ENCODE assay signal across 8 cellular contexts in genomic region chr1:31633117-31633516, GRCh38. TPM values are rescaled to one million over a fixed set of nuclear protein-coding genes. Genes with fewer than 3 reads are reported as not detected.
DNase-seq lines count a peak whose midpoint lies in the region; ATAC-seq, FAIRE-seq and TF ChIP-seq lines count a peak whose summit lies in the region.

No MANE protein-coding gene starts in this region.

- TF ChIP-seq EP300 in HepG2 (IDR thresholded peaks at IDR 0.05; ENCODE audit: low read depth in 2 of 2, low read length in 2 of 2) (no peak), HepG2 (CRISPR knock-in tag; IDR thresholded peaks at IDR 0.05; ENCODE audit: borderline replicate concordance) (no peak)

- no peaks in the 10 kb centered on the region for H4K20me1 ChIP-seq in HepG2 (ENCODE audit: insufficient read depth, low read length)

- in situ Hi-C loops in GM13977 (cut with MboI; ENCODE audit: low pct_unique_long_range_greater_than_20kb, low sequenced_read_pairs, unreplicated experiment) = no loop called here
- in situ Hi-C loops in HepG2 (cut with HindIII; ENCODE audit: extremely low pct_ligation_motif_present, low pct_unique_long_range_greater_than_20kb) = no loop called here

- peak; percentile 72 for ATAC-seq in HepG2
- ATAC-seq in HG03196 (IDR thresholded peaks at IDR 0.05; ENCODE audit: unreplicated experiment) = no peak

- peaks cover 21% of the 10 kb centered on the region for H3K79me2 ChIP-seq in HepG2 (ENCODE audit: insufficient read depth, low read length)

- POLR2A ChIA-PET in BJ (lab: Charles Lee) (no interaction called here), HepG2 (lab: Yijun Ruan, JAX) (interaction anchor here (1.0 kb wide), 1 partner anchor 12 kb away, joined by 3 read pairs; the partner anchor contains the start of gene PEF1)

- H3K27ac ChIP-seq in HepG2 (ENCODE audit: extremely low read length, insufficient read depth, low read length) = no peak overlapping the region

- DNase-seq in BJ (ENCODE audit: low read depth) (no peak), GM13977 (ENCODE audit: low spot score) (no peak), HepG2 (ENCODE audit: low spot score) (peak; percentile 24), immature natural killer cell (no peak), epidermal melanocyte (ENCODE audit: insufficient read length, low spot score) (no peak)
- peak; percentile 75 for DNase-seq in activated CD4-positive, alpha-beta T cell treated with anti-CD3 and anti-CD28 coated beads, Interleukin-2, amount 10 ng/mL, durations not matched to agents 24 days and 14 days
- no peak for DNase-seq in NK-92 treated with Interleukin-12 subunit alpha and Interleukin-12 subunit beta, amount 100 ng/mL, for 24 hours (lab: John Stamatoyannopoulos, UW)

- peaks cover 35% of the 10 kb centered on the region for H3K36me3 Mint-ChIP-seq in activated CD4-positive, alpha-beta T cell treated with anti-CD3 and anti-CD28 coated beads, Interleukin-2, amount 10 ng/mL, durations not matched to agents 24 days and 14 days (ENCODE audit: low read depth)
- H3K36me3 Mint-ChIP-seq in immature natural killer cell = peaks cover 10 to 25% (median 13%) of the 10 kb centered on the region in 3 donors

- no peak for TF ChIP-seq RAD21 in HepG2 (CRISPR knock-in tag; IDR thresholded peaks at IDR 0.05)

- H2AFZ ChIP-seq in HepG2 (ENCODE audit: low read length) = no peak overlapping the region

- H3K9me3 Mint-ChIP-seq in activated CD4-positive, alpha-beta T cell treated with anti-CD3 and anti-CD28 coated beads, Interleukin-2, amount 10 ng/mL, durations not matched to agents 24 days and 14 days = no peaks in the 10 kb centered on the region
- H3K9me3 Mint-ChIP-seq in immature natural killer cell = no peaks in the 10 kb centered on the region

- H3K27me3 ChIP-seq in BJ (ENCODE audit: control insufficient read depth, insufficient read depth, low read length) = no peaks in the 10 kb centered on the region
- H3K27me3 ChIP-seq in HepG2 (ENCODE audit: control insufficient read depth in 1 of 2, insufficient read depth in 2 of 2, low read length in 2 of 2) = no peaks in the 10 kb centered on the region

- no peaks in the 10 kb centered on the region for H3K27me3 Mint-ChIP-seq in activated CD4-positive, alpha-beta T cell treated with anti-CD3 and anti-CD28 coated beads, Interleukin-2, amount 10 ng/mL, durations not matched to agents 24 days and 14 days
- peaks cover 0 to 2% (median 1%) of the 10 kb centered on the region in 3 donors for H3K27me3 Mint-ChIP-seq in immature natural killer cell (ENCODE audit: low read depth in 3 of 3)

- BruUV-seq in HepG2 (replicated peaks; lab: Mats Ljungman, UMichigan) = no TSS peak

- intact Hi-C loops in activated CD4-positive, alpha-beta T cell treated with anti-CD3 and anti-CD28 coated beads, Interleukin-2, amount 10 ng/mL, durations not matched to agents 24 days and 14 days (cut with micrococcal nuclease) = loop anchor here (1.0 kb wide), 1 partner anchor 69 kb away; no protein-coding TSS in a partner anchor
- intact Hi-C loops in HepG2 (cut with micrococcal nuclease; ENCODE audit: unreplicated experiment) = no loop called here

- no peak overlapping the region for H3K4me3 Mint-ChIP-seq in activated CD4-positive, alpha-beta T cell treated with anti-CD3 and anti-CD28 coated beads, Interleukin-2, amount 10 ng/mL, durations not matched to agents 24 days and 14 days
- no peak overlapping the region for H3K4me3 Mint-ChIP-seq in immature natural killer cell

- peaks cover 7% of the 10 kb centered on the region for H3K4me1 Mint-ChIP-seq in activated CD4-positive, alpha-beta T cell treated with anti-CD3 and anti-CD28 coated beads, Interleukin-2, amount 10 ng/mL, durations not matched to agents 24 days and 14 days
- H3K4me1 Mint-ChIP-seq in immature natural killer cell = peaks cover 11 to 24% of the 10 kb centered on the region in 2 donors

- H3K4me3 ChIP-seq in BJ (ENCODE audit: low read depth, low read length) (no peak overlapping the region), HepG2 (replicated peaks in 1 of 3; ENCODE audit: insufficient read depth in 1 of 3, low read depth in 2 of 3, low read length in 3 of 3) (no peak overlapping the region)

- TF ChIP-seq CTCF in BJ (IDR thresholded peaks at IDR 0.05; ENCODE audit: insufficient read depth, low read depth, low read length) (peak; percentile 63), GM13977 (IDR thresholded peaks at IDR 0.05; ENCODE audit: extremely low read depth, insufficient read depth, missing control alignments) (peak; percentile 51), HepG2 (CRISPR knock-in tag; IDR thresholded peaks at IDR 0.05) (peak; percentile 72)

- CTCF ChIA-PET in BJ (lab: Yijun Ruan, JAX) = interaction anchor here (0.7 to 1.2 kb wide), 4 partner anchors 10 to 65 kb away, joined by 3 read pairs; no protein-coding TSS in a partner anchor
- CTCF ChIA-PET in HepG2 (lab: Yijun Ruan, JAX; ENCODE audit: low intra/inter-chr PET ratio, low total read pairs) = interaction anchor here (1.1 kb wide), 1 partner anchor 69 kb away, joined by 3 read pairs; no protein-coding TSS in a partner anchor

- H3K27ac Mint-ChIP-seq in activated CD4-positive, alpha-beta T cell treated with anti-CD3 and anti-CD28 coated beads, Interleukin-2, amount 10 ng/mL, durations not matched to agents 24 days and 14 days = no peak overlapping the region
- H3K27ac Mint-ChIP-seq in immature natural killer cell = no peak overlapping the region

- no peaks in the 10 kb centered on the region for H3K9me3 ChIP-seq in HepG2 (ENCODE audit: low read length)

- FAIRE-seq in HepG2 (lab: Jason Lieb, UNC) = peak; percentile 63

- no peak overlapping the region for H3K4me2 ChIP-seq in HepG2 (ENCODE audit: low read depth, low read length)

- no peak for TF ChIP-seq POLR2A in HepG2 (IDR thresholded peaks at IDR 0.05; ENCODE audit: insufficient read depth in 1 of 2, low read depth in 2 of 2, low read length in 2 of 2)

- 56% methylated on average over 4 of the region's 4 CpGs for WGBS in HepG2 (ENCODE audit: low lambda C conversion rate)

- H3K9ac ChIP-seq in HepG2 (ENCODE audit: insufficient read depth, low read depth, low read length) = no peak overlapping the region

- H3K36me3 ChIP-seq in BJ (ENCODE audit: control insufficient read depth, insufficient read depth, low read length) = peaks cover 32% of the 10 kb centered on the region
- peaks cover 28 to 58% of the 10 kb centered on the region in 2 experiments for H3K36me3 ChIP-seq in HepG2 (replicated peaks in 1 of 2; ENCODE audit: control insufficient read depth in 1 of 2, insufficient read depth in 2 of 2, low read length in 2 of 2)

- no peaks in the 10 kb centered on the region for H3K4me1 ChIP-seq in HepG2 (ENCODE audit: insufficient read depth, low read length)

RNA-seq across cellular contexts. Expression of gene PEF1, which starts 11.6 kb away (rescaled TPM):
- polyA plus RNA-seq in BJ (2011; rRNA removed) (111 and 145 TPM in 2 replicates), HepG2 (2011; rRNA removed) (57.8 and 69.0 TPM in 2 replicates), immature natural killer cell (100 to 1,000 TPM; 108 to 224 (median 119) TPM)
- polyA minus RNA-seq in BJ (2011; rRNA and poly(A)+ RNA removed) = 93.5 and 142 TPM in 2 replicates
- 64.0 and 64.4 TPM in 2 replicates for total RNA-seq in activated CD4-positive, alpha-beta T cell treated with anti-CD3 and anti-CD28 coated beads, Interleukin-2, amount 10 ng/mL, durations not matched to agents 24 days and 14 days
- 57.1 and 85.7 TPM in 2 replicates for total RNA-seq in HepG2 (2016; rRNA removed; fragmentation: Illumina TruSeq; extraction: Trizol)
- total RNA-seq in HepG2 (2016; cell fraction: cytosol; rRNA removed; fragmentation: Illumina TruSeq; extraction: Trizol; ENCODE audit: low read depth) = 16.0 and 19.1 TPM in 2 replicates
- 57.5 and 91.4 TPM in 2 replicates for total RNA-seq in HepG2 (2016; cell fraction: insoluble cytoplasmic fraction; rRNA removed; fragmentation: Illumina TruSeq; extraction: Trizol)
- total RNA-seq in HepG2 (2016; cell fraction: membrane; rRNA removed; fragmentation: Illumina TruSeq; extraction: Trizol) = 33.1 and 34.7 TPM in 2 replicates
- 28.3 and 31.4 TPM in 2 replicates for total RNA-seq in HepG2 (2016; cell fraction: nucleus; rRNA removed; fragmentation: Illumina TruSeq; extraction: Trizol)
- 59.1 and 66.1 TPM in 2 replicates for polyA plus RNA-seq in HepG2 (2011; cell fraction: cytosol; rRNA removed)
- polyA plus RNA-seq in HepG2 (2011; cell fraction: nucleus; rRNA removed) = 28.9 TPM in 2 replicates
- 26.2 and 40.7 TPM in 2 replicates for polyA plus RNA-seq in HepG2 (2012)
- 17.0 and 18.2 TPM in 2 replicates for polyA plus RNA-seq in HepG2 (2016; cell fraction: cytosol; fragmentation: Illumina TruSeq; extraction: Trizol; ENCODE audit: low read depth)
- polyA plus RNA-seq in HepG2 (2016; cell fraction: insoluble cytoplasmic fraction; fragmentation: Illumina TruSeq; extraction: Trizol; ENCODE audit: low read depth) = 103 and 109 TPM in 2 replicates
- polyA plus RNA-seq in HepG2 (2016; cell fraction: membrane; fragmentation: Illumina TruSeq; extraction: Trizol; ENCODE audit: low read depth) = 29.6 and 30.9 TPM in 2 replicates
- polyA plus RNA-seq in HepG2 (2016; cell fraction: nucleus; fragmentation: Illumina TruSeq; extraction: Trizol; ENCODE audit: insufficient read depth, low read depth) = 43.9 and 48.1 TPM in 2 replicates
- 137 and 154 TPM in 2 replicates for polyA minus RNA-seq in HepG2 (2011; rRNA and poly(A)+ RNA removed; ENCODE audit: low replicate concordance)
- 28.9 and 36.0 TPM in 2 replicates for polyA minus RNA-seq in HepG2 (2011; cell fraction: cytosol; rRNA and poly(A)+ RNA removed)
- 14.2 and 17.9 TPM in 2 replicates for polyA minus RNA-seq in HepG2 (2011; cell fraction: nucleus; rRNA and poly(A)+ RNA removed)

RNA-seq across cellular contexts. Expression of gene HCRTR1, which starts 15.6 kb away (rescaled TPM):
- polyA plus RNA-seq in BJ (2011; rRNA removed) (not detected in 2 replicates), HepG2 (2011; rRNA removed) (0.05 TPM in 1 of 2 replicates, not detected in the other), immature natural killer cell (not detected)
- polyA minus RNA-seq in BJ (2011; rRNA and poly(A)+ RNA removed) = not detected in 2 replicates
- total RNA-seq in activated CD4-positive, alpha-beta T cell treated with anti-CD3 and anti-CD28 coated beads, Interleukin-2, amount 10 ng/mL, durations not matched to agents 24 days and 14 days = not detected in 2 replicates
- total RNA-seq in HepG2 (2016; rRNA removed; fragmentation: Illumina TruSeq; extraction: Trizol) = not detected in 2 replicates
- not detected in 2 replicates for total RNA-seq in HepG2 (2016; cell fraction: cytosol; rRNA removed; fragmentation: Illumina TruSeq; extraction: Trizol; ENCODE audit: low read depth)
- not detected in 2 replicates for total RNA-seq in HepG2 (2016; cell fraction: insoluble cytoplasmic fraction; rRNA removed; fragmentation: Illumina TruSeq; extraction: Trizol)
- not detected in 2 replicates for total RNA-seq in HepG2 (2016; cell fraction: membrane; rRNA removed; fragmentation: Illumina TruSeq; extraction: Trizol)
- total RNA-seq in HepG2 (2016; cell fraction: nucleus; rRNA removed; fragmentation: Illumina TruSeq; extraction: Trizol) = not detected in 2 replicates
- polyA plus RNA-seq in HepG2 (2011; cell fraction: cytosol; rRNA removed) = 0.03 TPM in 1 of 2 replicates, not detected in the other
- polyA plus RNA-seq in HepG2 (2011; cell fraction: nucleus; rRNA removed) = 0.13 and 0.23 TPM in 2 replicates
- polyA plus RNA-seq in HepG2 (2012) = 0.07 TPM in 1 of 2 replicates, not detected in the other
- not detected in 2 replicates for polyA plus RNA-seq in HepG2 (2016; cell fraction: cytosol; fragmentation: Illumina TruSeq; extraction: Trizol; ENCODE audit: low read depth)
- polyA plus RNA-seq in HepG2 (2016; cell fraction: insoluble cytoplasmic fraction; fragmentation: Illumina TruSeq; extraction: Trizol; ENCODE audit: low read depth) = not detected in 2 replicates
- polyA plus RNA-seq in HepG2 (2016; cell fraction: membrane; fragmentation: Illumina TruSeq; extraction: Trizol; ENCODE audit: low read depth) = not detected in 2 replicates
- not detected in 2 replicates for polyA plus RNA-seq in HepG2 (2016; cell fraction: nucleus; fragmentation: Illumina TruSeq; extraction: Trizol; ENCODE audit: insufficient read depth, low read depth)
- not detected in 2 replicates for polyA minus RNA-seq in HepG2 (2011; rRNA and poly(A)+ RNA removed; ENCODE audit: low replicate concordance)
- not detected in 2 replicates for polyA minus RNA-seq in HepG2 (2011; cell fraction: cytosol; rRNA and poly(A)+ RNA removed)
- polyA minus RNA-seq in HepG2 (2011; cell fraction: nucleus; rRNA and poly(A)+ RNA removed) = not detected in 2 replicates

RNA-seq across cellular contexts. Expression of gene TINAGL1, which starts 56.8 kb away (rescaled TPM):
- polyA plus RNA-seq in BJ (2011; rRNA removed) = 32.6 and 39.0 TPM in 2 replicates
- polyA minus RNA-seq in BJ (2011; rRNA and poly(A)+ RNA removed) = 24.7 and 35.4 TPM in 2 replicates
- not detected in 2 replicates for total RNA-seq in activated CD4-positive, alpha-beta T cell treated with anti-CD3 and anti-CD28 coated beads, Interleukin-2, amount 10 ng/mL, durations not matched to agents 24 days and 14 days
- 10.5 and 24.7 TPM in 2 replicates for total RNA-seq in HepG2 (2016; rRNA removed; fragmentation: Illumina TruSeq; extraction: Trizol)
- total RNA-seq in HepG2 (2016; cell fraction: cytosol; rRNA removed; fragmentation: Illumina TruSeq; extraction: Trizol; ENCODE audit: low read depth) = 13.7 and 15.2 TPM in 2 replicates
- total RNA-seq in HepG2 (2016; cell fraction: insoluble cytoplasmic fraction; rRNA removed; fragmentation: Illumina TruSeq; extraction: Trizol) = 9.6 and 28.4 TPM in 2 replicates
- total RNA-seq in HepG2 (2016; cell fraction: membrane; rRNA removed; fragmentation: Illumina TruSeq; extraction: Trizol) = 21.8 and 22.0 TPM in 2 replicates
- total RNA-seq in HepG2 (2016; cell fraction: nucleus; rRNA removed; fragmentation: Illumina TruSeq; extraction: Trizol) = 24.5 and 28.2 TPM in 2 replicates
- polyA plus RNA-seq in HepG2 (2011; rRNA removed) = 76.8 and 139 TPM in 2 replicates
- polyA plus RNA-seq in HepG2 (2011; cell fraction: cytosol; rRNA removed) = 62.4 and 79.7 TPM in 2 replicates
- 185 and 206 TPM in 2 replicates for polyA plus RNA-seq in HepG2 (2011; cell fraction: nucleus; rRNA removed)
- polyA plus RNA-seq in HepG2 (2012) = 42.8 and 47.0 TPM in 2 replicates
- 5.5 and 6.8 TPM in 2 replicates for polyA plus RNA-seq in HepG2 (2016; cell fraction: cytosol; fragmentation: Illumina TruSeq; extraction: Trizol; ENCODE audit: low read depth)
- 8.8 and 11.1 TPM in 2 replicates for polyA plus RNA-seq in HepG2 (2016; cell fraction: insoluble cytoplasmic fraction; fragmentation: Illumina TruSeq; extraction: Trizol; ENCODE audit: low read depth)
- polyA plus RNA-seq in HepG2 (2016; cell fraction: membrane; fragmentation: Illumina TruSeq; extraction: Trizol; ENCODE audit: low read depth) = 10.6 and 11.6 TPM in 2 replicates
- polyA plus RNA-seq in HepG2 (2016; cell fraction: nucleus; fragmentation: Illumina TruSeq; extraction: Trizol; ENCODE audit: insufficient read depth, low read depth) = 48.2 and 51.2 TPM in 2 replicates
- 13.3 and 101 TPM in 2 replicates for polyA minus RNA-seq in HepG2 (2011; rRNA and poly(A)+ RNA removed; ENCODE audit: low replicate concordance)
- 27.7 and 32.7 TPM in 2 replicates for polyA minus RNA-seq in HepG2 (2011; cell fraction: cytosol; rRNA and poly(A)+ RNA removed)
- 24.6 and 37.8 TPM in 2 replicates for polyA minus RNA-seq in HepG2 (2011; cell fraction: nucleus; rRNA and poly(A)+ RNA removed)
- not detected for polyA plus RNA-seq in immature natural killer cell

Comparison
In these comparisons a context has a peak if more than half of its experiments do, and no peak if none do; other contexts are left out.
1. DNase-seq: peak in activated CD4-positive, alpha-beta T cell treated with anti-CD3 and anti-CD28 coated beads, Interleukin-2, amount 10 ng/mL, durations not matched to agents 24 days and 14 days (single experiment) and HepG2 (single experiment); none in BJ (single experiment), GM13977 (single experiment), immature natural killer cell (0 of 3), epidermal melanocyte (single experiment) and NK-92 treated with Interleukin-12 subunit alpha and Interleukin-12 subunit beta, amount 100 ng/mL, for 24 hours (single experiment).
2. RNA of gene TINAGL1, which starts 56.8 kb away (polyA plus RNA-seq): 5.5 to 206 TPM in HepG2 and 32.6 to 39.0 TPM in BJ; not detected in immature natural killer cell; every median in the first group is over 4 times any median in the second.
3. Peak in every context shown above with its lines, with median percentiles within 50 percentile points of each other: CTCF ChIP-seq.